ENCODE assay signal across 6 cellular contexts in the genomic region with DNA sequence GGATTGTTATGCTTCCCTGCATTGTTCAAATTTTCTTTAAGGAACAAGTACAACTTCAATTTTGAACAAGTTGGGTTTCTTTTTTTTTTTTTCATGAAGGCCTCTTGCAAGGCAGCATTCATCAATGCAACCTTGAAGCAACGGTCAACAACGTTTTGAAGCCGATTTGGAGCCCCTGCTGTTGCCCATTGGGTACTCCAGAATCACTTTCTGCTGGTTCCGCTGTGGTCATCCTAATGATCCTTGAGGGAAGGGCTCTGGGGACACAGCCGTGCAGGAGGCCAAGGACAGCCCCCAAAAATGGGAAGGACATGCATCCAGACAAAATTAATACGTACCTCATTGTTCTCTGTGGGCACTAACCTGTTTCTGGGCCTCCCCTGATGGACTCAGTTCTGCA.
"Had no signal": no experiment of that assay in that cellular context is flagged by ENCODE, and none has a peak within 500 bp of the region (broad histone marks: within the 10 kb centered on the region; RNA-seq: fewer than 3 reads in every experiment).

No MANE protein-coding gene starts in this region.

- H3K9ac ChIP-seq: GM23248 had no signal

- H3K36me3 Mint-ChIP-seq: IgD-negative memory B cell had no signal

- H3K27ac ChIP-seq: GM23248, HL-60 had no signal

- DNase-seq: GM23248, H9, HCEC 1CT had no signal

- H3K4me3 Mint-ChIP-seq: H9, IgD-negative memory B cell had no signal

- H3K4me1 Mint-ChIP-seq: IgD-negative memory B cell had no signal

- H3K4me3 ChIP-seq: GM23248 had no signal

- ATAC-seq: HepG2 had no signal

- H2AFZ ChIP-seq: GM23248 had no signal
